8 cellular contexts compared by ENCODE assay signal in the genomic region with DNA sequence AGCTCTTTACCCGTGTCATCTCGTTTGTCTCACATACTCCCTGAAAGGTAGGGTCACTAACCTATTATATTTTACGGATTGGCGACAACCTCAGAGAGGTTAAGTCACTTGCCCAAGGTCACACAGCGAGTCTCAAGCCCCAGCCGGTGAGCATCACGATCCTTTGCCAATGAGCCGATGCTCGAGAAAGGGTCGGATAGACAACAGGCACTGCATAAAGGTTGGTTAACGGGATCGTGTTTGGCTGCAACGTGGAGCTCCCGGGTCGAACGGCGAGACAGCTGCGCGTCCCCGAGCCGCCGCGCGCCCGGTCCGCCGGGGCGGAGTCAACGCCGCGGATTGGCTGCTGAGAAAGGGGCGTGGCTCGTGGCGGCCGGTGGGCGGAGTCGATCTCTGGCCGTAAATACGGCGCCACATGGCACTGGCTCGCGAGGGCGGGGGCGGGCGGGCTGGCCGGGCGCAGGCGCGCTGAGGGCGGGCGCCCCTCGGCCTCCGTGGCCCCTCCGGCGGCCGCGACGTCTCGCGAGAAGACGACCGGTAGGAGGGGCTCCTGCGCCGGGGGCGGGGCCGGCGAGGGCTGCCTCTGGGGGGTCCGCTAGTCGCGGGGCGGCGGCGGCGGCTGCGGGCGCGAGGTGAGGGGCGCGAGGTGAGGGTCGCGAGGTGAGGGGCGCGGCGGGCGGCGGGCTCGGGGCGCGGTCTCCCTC. TPM values are rescaled to one million over a fixed set of nuclear protein-coding genes. Genes with fewer than 3 reads are reported as not detected.
DNase-seq lines count a peak whose midpoint lies in the region; ATAC-seq, FAIRE-seq and TF ChIP-seq lines count a peak whose summit lies in the region.

Gene CHST12, plus strand, starts transcription at position 598 of the 704 bp plus-strand sequence. CDS start 29,029 bp downstream, outside the sequence.

- H3K4me3 ChIP-seq in cardiac muscle cell (peak within 1 kb of the TSS; percentile 88), pancreas (peak within 1 kb of the TSS; percentile 70 to 93 (median 86)), thymus (ENCODE audit: low read length) (peak within 1 kb of the TSS; percentile 73)

- CTCF ChIA-PET in T-cell (lab: Charles Lee) = interaction anchor here in 1 of 2 donors (0.6 kb wide), 1 partner anchor 11 kb away, joined by 9 read pairs; no protein-coding TSS in a partner anchor

- peak within 1 kb of the TSS; percentile 81 to 85 (median 81) for H3K4me3 Mint-ChIP-seq in T-cell

- peak; percentile 57 for ATAC-seq in HG02642 (IDR thresholded peaks at IDR 0.05; ENCODE audit: poor library complexity, unreplicated experiment)
- ATAC-seq in T-cell (replicated peaks in 1 of 4) = peak; percentile 76 to 84 (median 82)
- ATAC-seq in pancreas = peak; percentile 86 to 91 (median 88)

- TF ChIP-seq CTCF in cardiac muscle cell (IDR thresholded peaks at IDR 0.05; ENCODE audit: low read depth, low read length) (no peak), pancreas (IDR thresholded peaks at IDR 0.05) (no peak)

- H3K4me1 Mint-ChIP-seq in T-cell = peaks cover 48 to 55% (median 50%) of the 10 kb centered on the region in 3 donors

- no peak for FAIRE-seq in pancreas (lab: Jason Lieb, UNC)

- no peaks in the 10 kb centered on the region for H3K9me3 Mint-ChIP-seq in T-cell

- H3K27ac ChIP-seq in adipose tissue (ENCODE audit: low read depth, low read length) (no peak within 1 kb of the TSS), cardiac muscle cell (peak within 1 kb of the TSS; percentile 33), pancreas (peak within 1 kb of the TSS; percentile 24 to 47 (median 40)), thymus (ENCODE audit: low read depth) (peak within 1 kb of the TSS; percentile 58)

- peak within 1 kb of the TSS; percentile 86 to 92 for H3K27ac Mint-ChIP-seq in T-cell

- WGBS in adipose tissue, 3 donors = 1 to 2% (median 1%) methylated on average over 47 to 80 of the region's 89 CpGs
- WGBS in pancreas, 2 donors = 1% methylated on average over 54 to 89 of the region's 89 CpGs
- 2% methylated on average over 89 of the region's 89 CpGs for WGBS in thymus

- H3K27me3 Mint-ChIP-seq in T-cell = no peaks in the 10 kb centered on the region

- H3K9me3 ChIP-seq in cardiac muscle cell (ENCODE audit: low read depth) (no peaks in the 10 kb centered on the region), pancreas (no peaks in the 10 kb centered on the region), thymus (ENCODE audit: control insufficient read depth) (no peaks in the 10 kb centered on the region)

- POLR2A ChIA-PET in T-cell (lab: Charles Lee) = no interaction called here

- no peaks in the 10 kb centered on the region for H3K36me3 Mint-ChIP-seq in T-cell

- H3K36me3 ChIP-seq in cardiac muscle cell = no peaks in the 10 kb centered on the region
- H3K36me3 ChIP-seq in pancreas = no peaks in the 10 kb centered on the region
- H3K36me3 ChIP-seq in thymus (ENCODE audit: control insufficient read depth, insufficient read depth) = peaks cover 3% of the 10 kb centered on the region

- no peaks in the 10 kb centered on the region for H3K27me3 ChIP-seq in cardiac muscle cell
- H3K27me3 ChIP-seq in pancreas = no peaks in the 10 kb centered on the region
- H3K27me3 ChIP-seq in thymus (ENCODE audit: control insufficient read depth, insufficient read depth) = peaks cover 2% of the 10 kb centered on the region

- H3K4me1 ChIP-seq in cardiac muscle cell (ENCODE audit: low read depth) (peaks cover 11% of the 10 kb centered on the region), pancreas (peaks cover 5 to 19% (median 12%) of the 10 kb centered on the region in 3 donors), thymus (ENCODE audit: control insufficient read depth, insufficient read depth, low read length) (peaks cover 26% of the 10 kb centered on the region)

- intact Hi-C loops in pancreas (cut with DNase I) = no loop called here

- peak; percentile 80 for DNase-seq in GM04504 (ENCODE audit: low read depth)
- DNase-seq in NCI-H1417 (lab: John Stamatoyannopoulos, UW) = peak; percentile 94 to 97 (median 96)
- peak; percentile 80 to 97 (median 91) for DNase-seq in T-cell
- DNase-seq in cardiac muscle cell (ENCODE audit: low read depth in 1 of 2, low spot score in 1 of 2) = peak; percentile 96 to 97
- DNase-seq in pancreas = peak; percentile 93 to 98 (median 98)

RNA-seq across cellular contexts. Expression of gene CHST12, which starts in this region (rescaled TPM):
- total RNA-seq in T-cell = 10 to 100 TPM; 20.3 to 41.5 (median 30.8) TPM
- 10 to 100 TPM; 10.5 to 20.4 (median 15.7) TPM for polyA plus RNA-seq in adipose tissue
- total RNA-seq in cardiac muscle cell = 24.3 and 25.6 TPM in 2 replicates
- 26.8 and 29.3 TPM in 2 replicates for polyA plus RNA-seq in cardiac muscle cell
- total RNA-seq in pancreas = 10 to 100 TPM in 1 of 6 donors, 1 to 10 TPM in 5; 7.3 to 13.2 (median 8.6) TPM
- polyA plus RNA-seq in pancreas = 1 to 10 TPM; 7.0 to 8.7 TPM
- 8.9 TPM for polyA plus RNA-seq in thymus
